In the genomic region with DNA sequence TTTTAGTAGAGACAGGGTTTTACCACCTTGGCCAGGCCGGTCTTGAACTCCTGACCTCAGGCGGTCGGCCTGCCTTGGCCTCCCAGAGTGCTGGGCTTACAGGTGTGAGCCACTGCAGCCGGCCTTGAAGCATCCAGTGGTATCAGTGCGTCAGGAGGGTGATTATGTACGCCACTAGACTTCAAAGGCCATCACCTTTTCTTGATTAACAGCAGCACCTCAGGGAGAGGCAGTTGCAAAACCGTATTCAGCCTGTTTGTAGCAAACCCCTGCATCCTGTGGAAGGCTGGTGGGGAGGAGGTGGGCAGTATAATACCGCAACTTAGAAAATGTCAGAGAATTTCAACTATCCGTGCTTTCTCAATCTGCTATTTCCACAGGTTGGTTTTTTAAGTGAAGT, we compare ENCODE assay signal across 23 cellular contexts.
"Had no signal": no experiment of that assay in that cellular context is flagged by ENCODE, and none has a peak within 500 bp of the region (broad histone marks: within the 10 kb centered on the region; RNA-seq: fewer than 3 reads in every experiment).

No MANE protein-coding gene starts in this region.

- H3K9ac ChIP-seq: parathyroid adenoma had no signal

- H3K4me1 Mint-ChIP-seq: activated CD4-positive, alpha-beta T cell treated with anti-CD3 and anti-CD28 coated beads, Interleukin-2, amount 10 ng/mL, durations not matched to agents 24 days and 14 days; brain; mesothelial cell of epicardium had no signal

- H3K4me3 ChIP-seq: lower lobe of right lung, tibial artery, vagina had no signal

- H3K27me3 ChIP-seq: tibial artery, vagina had no signal

- H3K9me3 ChIP-seq: lower lobe of right lung, tibial artery, vagina had no signal

- H3K36me3 Mint-ChIP-seq: activated naive CD4-positive, alpha-beta T cell treated with anti-CD3 and anti-CD28 coated beads, Interleukin-2, amount 50 U/mL, for 24 hours; brain; mesothelial cell of epicardium; stimulated activated effector memory CD8-positive, alpha-beta T cell treated with anti-CD3 and anti-CD28 coated beads, Interleukin-12 subunit alpha, Interleukin-12 subunit beta, amount 100 ng/mL, for 72 hours had no signal

- H2AFZ ChIP-seq: parathyroid adenoma had no signal

- H3K27ac Mint-ChIP-seq: activated CD4-positive, alpha-beta T cell treated with anti-CD3 and anti-CD28 coated beads, Interleukin-2, amount 10 ng/mL, durations not matched to agents 24 days and 14 days; activated naive CD4-positive, alpha-beta T cell treated with anti-CD3 and anti-CD28 coated beads, Interleukin-2, amount 50 U/mL, for 24 hours; activated T-helper 2 cell treated with anti-CD3 and anti-CD28 coated beads, Interferon-gamma antibody, Interleukin-2, Interleukin-4, amounts not matched to agents 10 μg/mL and 5 μg/mL and 100 μg/mL, durations not matched to agents 14 hours and 24 hours and 36 hours; brain; dendritic cell treated with granulocyte-macrophage colony-stimulating factor and Interleukin-4, amounts not matched to agents 40 ng/mL and 50 ng/mL, for 4 days; mesothelial cell of epicardium; stimulated activated effector memory CD8-positive, alpha-beta T cell treated with anti-CD3 and anti-CD28 coated beads, Interleukin-12 subunit alpha, Interleukin-12 subunit beta, amount 100 ng/mL, for 72 hours; T-helper 2 cell treated with Interferon-gamma antibody and Interleukin-4, amounts not matched to agents 5 μg/mL and 100 μg/mL, for 36 hours had no signal

- H3K79me2 ChIP-seq: parathyroid adenoma had no signal

- H3K4me3 Mint-ChIP-seq: activated CD4-positive, alpha-beta T cell treated with anti-CD3 and anti-CD28 coated beads, Interleukin-2, amount 10 ng/mL, durations not matched to agents 24 days and 14 days; activated naive CD4-positive, alpha-beta T cell treated with anti-CD3 and anti-CD28 coated beads, Interleukin-2, amount 50 U/mL, for 24 hours; brain; dendritic cell treated with granulocyte-macrophage colony-stimulating factor and Interleukin-4, amounts not matched to agents 40 ng/mL and 50 ng/mL, for 4 days; mesothelial cell of epicardium; stimulated activated effector memory CD8-positive, alpha-beta T cell treated with anti-CD3 and anti-CD28 coated beads, Interleukin-12 subunit alpha, Interleukin-12 subunit beta, amount 100 ng/mL, for 72 hours; T-helper 2 cell treated with Interferon-gamma antibody and Interleukin-4, amounts not matched to agents 5 μg/mL and 100 μg/mL, for 36 hours had no signal

- H3K36me3 ChIP-seq: lower lobe of right lung, tibial artery, vagina had no signal

- H3K4me1 ChIP-seq: parathyroid adenoma, tibial artery, vagina had no signal

- H3K27me3 Mint-ChIP-seq: activated CD4-positive, alpha-beta T cell treated with anti-CD3 and anti-CD28 coated beads, Interleukin-2, amount 10 ng/mL, durations not matched to agents 24 days and 14 days; activated naive CD4-positive, alpha-beta T cell treated with anti-CD3 and anti-CD28 coated beads, Interleukin-2, amount 50 U/mL, for 24 hours had no signal

- ATAC-seq: left cardiac atrium; stimulated activated effector memory CD8-positive, alpha-beta T cell treated with anti-CD3 and anti-CD28 coated beads, Interleukin-12 subunit alpha, Interleukin-12 subunit beta, amount 100 ng/mL, for 72 hours had no signal

- DNase-seq: activated CD4-positive, alpha-beta T cell treated with anti-CD3 and anti-CD28 coated beads, Interleukin-2, amount 10 ng/mL, durations not matched to agents 24 days and 14 days; activated CD4-positive, CD25-positive, alpha-beta regulatory T cell; activated T-cell treated with anti-CD3 and anti-CD28 coated beads, Interleukin-2, amount 50 U/mL, for 1 hour; central memory CD4-positive, alpha-beta T cell; effector memory CD4-positive, alpha-beta T cell; head of caudate nucleus; left cardiac atrium; lower lobe of right lung; stimulated activated CD4-positive, alpha-beta T cell treated with anti-CD3 and anti-CD28 coated beads, Interleukin-12 subunit alpha, Interleukin-12 subunit beta, amount 100 ng/mL, for 4 hours; stimulated activated CD4-positive, alpha-beta T cell treated with anti-CD3 and anti-CD28 coated beads, Interleukin-2, amount 100 ng/mL, for 24 hours; SW 1271; tibial artery had no signal

- H3K27ac ChIP-seq: epithelial cell of prostate, lower lobe of right lung, parathyroid adenoma, tibial artery, vagina had no signal

- FAIRE-seq: frontal cortex had no signal

- H3K9me3 Mint-ChIP-seq: activated CD4-positive, alpha-beta T cell treated with anti-CD3 and anti-CD28 coated beads, Interleukin-2, amount 10 ng/mL, durations not matched to agents 24 days and 14 days; activated naive CD4-positive, alpha-beta T cell treated with anti-CD3 and anti-CD28 coated beads, Interleukin-2, amount 50 U/mL, for 24 hours; activated T-helper 2 cell treated with anti-CD3 and anti-CD28 coated beads, Interferon-gamma antibody, Interleukin-2, Interleukin-4, amounts not matched to agents 10 μg/mL and 5 μg/mL and 100 μg/mL, durations not matched to agents 14 hours and 24 hours and 36 hours had no signal
